In the genomic region with DNA sequence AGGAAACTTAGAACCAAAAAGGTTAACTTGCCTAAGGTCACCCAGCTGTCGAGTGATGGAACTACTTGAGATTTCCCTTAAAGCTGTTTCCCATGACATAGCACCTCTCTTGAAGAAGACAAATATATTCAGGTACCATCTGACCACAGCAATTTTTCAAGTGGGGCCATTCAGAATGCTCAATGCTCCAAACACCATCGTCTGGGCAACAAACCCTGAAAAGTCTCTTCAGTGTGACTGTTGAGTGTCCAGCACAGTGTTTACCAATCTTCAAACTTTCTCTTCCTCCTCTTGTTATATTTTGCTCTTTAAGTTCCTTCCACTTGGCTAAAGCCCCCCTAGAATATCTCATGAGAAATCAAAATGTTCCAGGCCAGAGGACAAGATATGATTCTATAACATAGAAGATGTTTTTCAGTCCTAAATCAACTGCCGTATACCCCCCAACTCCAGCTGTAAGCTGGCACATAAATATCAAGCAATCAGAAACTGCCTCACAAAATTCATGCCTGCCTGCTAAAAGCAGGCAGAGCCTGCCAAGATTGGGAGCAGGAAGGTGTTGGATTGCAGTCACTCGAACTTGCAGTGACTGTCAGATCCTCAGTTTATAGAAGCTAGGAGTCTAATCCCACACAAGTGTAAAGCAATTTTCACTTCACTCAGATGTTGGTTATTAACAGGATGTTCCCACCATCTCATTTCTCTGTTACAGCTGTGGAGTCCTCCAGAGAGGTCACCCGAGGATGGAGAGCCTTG, we compare ENCODE assay signal across 20 cellular contexts.
DNase-seq lines count a peak whose midpoint lies in the region; ATAC-seq and TF ChIP-seq lines count a peak whose summit lies in the region.
"Had no signal": no experiment of that assay in that cellular context is flagged by ENCODE, and none has a peak within 500 bp of the region (broad histone marks: within the 10 kb centered on the region; RNA-seq: fewer than 3 reads in every experiment).

No MANE protein-coding gene starts in this region.

- intact Hi-C loops in Right ventricle myocardium inferior (cut with DNase I) (no loop called here), heart right ventricle (cut with DNase I) (no loop called here)

- no peak for DNase-seq in Right ventricle myocardium inferior (ENCODE audit: missing footprints)
- DNase-seq in heart right ventricle, result no peak
- DNase-seq in NCI-H187 (lab: John Stamatoyannopoulos, UW), result peak; percentile 6 to 18
- peak; percentile 15 for DNase-seq in inferior parietal cortex (ENCODE audit: extremely low spot score)
- peak; percentile 24 for DNase-seq in superior temporal gyrus (ENCODE audit: extremely low spot score)
- no peak for DNase-seq in activated T-cell treated with anti-CD3 and anti-CD28 coated beads, Interleukin-2, amount 50 U/mL, for 72 hours
- DNase-seq in hypothalamus (lab: John Stamatoyannopoulos, UW), result no peak
- DNase-seq: BE2C, DND-41, GM23248, H9, HFFc6, Kasumi-1, NCI-H1694 treated with DMSO at 0.1 percent for 48 hours, NCI-H2107, NCI-H345, NCI-H526, SJCRH30 had no signal

- H3K27ac ChIP-seq in heart right ventricle, result no peak overlapping the region
- H3K27ac ChIP-seq: GM23248, SJCRH30 had no signal

- peaks cover 25% of the 10 kb centered on the region for H3K4me1 Mint-ChIP-seq in activated T-cell treated with anti-CD3 and anti-CD28 coated beads, Interleukin-2, amount 50 U/mL, for 72 hours (ENCODE audit: low read depth)

- TF ChIP-seq CTCF in heart right ventricle (IDR thresholded peaks at IDR 0.05), result no peak

- no peak overlapping the region for H3K27ac Mint-ChIP-seq in activated T-cell treated with anti-CD3 and anti-CD28 coated beads, Interleukin-2, amount 50 U/mL, for 72 hours
- H3K27ac Mint-ChIP-seq: H9, HFFc6 had no signal

- no peak overlapping the region for H3K4me3 ChIP-seq in heart right ventricle
- H3K4me3 ChIP-seq: GM12878, GM23248, SJCRH30 had no signal

- H3K36me3 Mint-ChIP-seq in activated T-cell treated with anti-CD3 and anti-CD28 coated beads, Interleukin-2, amount 50 U/mL, for 72 hours (ENCODE audit: insufficient read depth in 2 of 2), result no peaks in the 10 kb centered on the region

- H3K4me3 Mint-ChIP-seq in activated T-cell treated with anti-CD3 and anti-CD28 coated beads, Interleukin-2, amount 50 U/mL, for 72 hours, result no peak overlapping the region
- H3K4me3 Mint-ChIP-seq: H9, HFFc6 had no signal

- peaks cover 0 to 3% of the 10 kb centered on the region in 2 donors for H3K9me3 Mint-ChIP-seq in activated T-cell treated with anti-CD3 and anti-CD28 coated beads, Interleukin-2, amount 50 U/mL, for 72 hours
- H3K9me3 Mint-ChIP-seq: H9, HFFc6 had no signal

- H3K4me1 ChIP-seq in heart right ventricle, result peaks cover 0 to 4% (median 0%) of the 10 kb centered on the region in 9 donors
- H3K4me1 ChIP-seq: SJCRH30 had no signal

- H3K36me3 ChIP-seq in heart right ventricle, result no peaks in the 10 kb centered on the region
- H3K36me3 ChIP-seq: BE2C, SJCRH30 had no signal

- ATAC-seq in Right ventricle myocardium inferior, result peak; percentile 62
- ATAC-seq in heart right ventricle, result no peak
- ATAC-seq in activated T-cell treated with anti-CD3 and anti-CD28 coated beads, Interleukin-2, amount 50 U/mL, for 72 hours (replicated peaks in 1 of 2), result no peak
- ATAC-seq: Panc1 had no signal

- WGBS in heart right ventricle, 2 donors, result 40 to 52% methylated on average over 5 of the region's 5 CpGs

- no peaks in the 10 kb centered on the region for H3K27me3 ChIP-seq in heart right ventricle
- H3K27me3 ChIP-seq: BE2C, SJCRH30 had no signal

- peaks cover 33% of the 10 kb centered on the region for H3K27me3 Mint-ChIP-seq in activated T-cell treated with anti-CD3 and anti-CD28 coated beads, Interleukin-2, amount 50 U/mL, for 72 hours (ENCODE audit: low read depth)

- no peaks in the 10 kb centered on the region for H3K9me3 ChIP-seq in heart right ventricle
- H3K9me3 ChIP-seq: BE2C, SJCRH30 had no signal

Comparison
In these comparisons a context has a peak if more than half of its experiments do, and no peak if none do; other contexts are left out.
1. DNase-seq: peak in NCI-H187 (2 of 2), inferior parietal cortex (single experiment) and superior temporal gyrus (single experiment); none in Right ventricle myocardium inferior (single experiment), heart right ventricle (0 of 2), activated T-cell treated with anti-CD3 and anti-CD28 coated beads, Interleukin-2, amount 50 U/mL, for 72 hours (0 of 2) and hypothalamus (0 of 51).